Comparison of ENCODE assay signal across 20 cellular contexts in genomic region chr6:31865205-31866118, GRCh38. TPM values are rescaled to one million over a fixed set of nuclear protein-coding genes. Genes with fewer than 3 reads are reported as not detected.
DNase-seq lines count a peak whose midpoint lies in the region; ATAC-seq, FAIRE-seq and TF ChIP-seq lines count a peak whose summit lies in the region.
"Had no signal": no experiment of that assay in that cellular context is flagged by ENCODE, and none has a peak within 500 bp of the region (broad histone marks: within the 10 kb centered on the region; RNA-seq: fewer than 3 reads in every experiment).

No MANE protein-coding gene starts in this region.

- no peak for DNase-seq in CD4-positive, alpha-beta T cell
- DNase-seq in HuH-7 (ENCODE audit: low spot score) (peak; percentile 74), K562 (ENCODE audit: extremely low read depth in 1 of 4, low spot score in 3 of 4) (no peak), neural crest cell (ENCODE audit: low read depth, low spot score) (no peak), brain microvascular endothelial cell (no peak), NCI-H510A (lab: John Stamatoyannopoulos, UW) (no peak)
- DNase-seq: activated naive CD8-positive, alpha-beta T cell treated with anti-CD3 and anti-CD28 coated beads, Interleukin-2, amount 10 ng/mL, durations not matched to agents 7 days and 5 days; cerebellar nuclear complex; foreskin fibroblast; naive thymus-derived CD8-positive, alpha-beta T cell; NCI-H2081 treated with DMSO at 0.1 percent for 48 hours; NCI-H748 treated with DMSO at 0.1 percent for 48 hours; retina had no signal

- H3K4me3 ChIP-seq in K562 (no peak overlapping the region), brain microvascular endothelial cell (ENCODE audit: low read depth, low read length) (no peak overlapping the region)
- H3K4me3 ChIP-seq: lung, thoracic aorta had no signal

- no peak for ATAC-seq in CD4-positive, alpha-beta T cell (ENCODE audit: poor library complexity)
- ATAC-seq in K562 (no peak), HG03039 (IDR thresholded peaks at IDR 0.05; ENCODE audit: unreplicated experiment) (no peak), HG03442 (IDR thresholded peaks at IDR 0.05; ENCODE audit: unreplicated experiment) (no peak)
- ATAC-seq: activated CD4-positive, CD25-positive, alpha-beta regulatory T cell treated with anti-CD3 and anti-CD28 coated beads, Interleukin-2, amount 50 U/mL, for 24 hours; naive thymus-derived CD8-positive, alpha-beta T cell had no signal

- in situ Hi-C loops in K562 (cut with MboI): no loop called here
- in situ Hi-C loops in brain microvascular endothelial cell (cut with HindIII; ENCODE audit: low pct_ligation_motif_present, low sequenced_read_pairs): no loop called here

- TF ChIP-seq EP300 in K562 (IDR thresholded peaks at IDR 0.05; ENCODE audit: low read length): no peak

- no peaks in the 10 kb centered on the region for H3K9me3 ChIP-seq in CD4-positive, alpha-beta T cell (ENCODE audit: control insufficient read depth, low read length)
- no peaks in the 10 kb centered on the region for H3K9me3 ChIP-seq in K562 (replicated peaks; ENCODE audit: control insufficient read depth, insufficient read depth, low read depth, low read length)
- H3K9me3 ChIP-seq: thoracic aorta had no signal

- TF ChIP-seq RAD21 in K562 (CRISPR knock-in tag; conservative IDR thresholded peaks at IDR 0.05 in 1 of 2, IDR thresholded peaks at IDR 0.05 in 1 of 2): no peak

- peak overlapping the region in 1 of 2 experiments; percentile 74; a peak in 2 of 4 replicates for H3K9ac ChIP-seq in K562 (ENCODE audit: insufficient read depth in 1 of 2, low read depth in 2 of 2, low read length in 2 of 2)

- peak overlapping the region; percentile 34 for H3K4me3 Mint-ChIP-seq in CD4-positive, alpha-beta T cell
- H3K4me3 Mint-ChIP-seq in neural crest cell: peak overlapping the region; percentile 97

- no peaks in the 10 kb centered on the region for H3K27me3 Mint-ChIP-seq in CD4-positive, alpha-beta T cell
- no peaks in the 10 kb centered on the region for H3K27me3 Mint-ChIP-seq in neural crest cell (ENCODE audit: low read depth)
- H3K27me3 Mint-ChIP-seq: naive thymus-derived CD8-positive, alpha-beta T cell had no signal

- no peaks in the 10 kb centered on the region for H4K20me1 ChIP-seq in K562 (replicated peaks; ENCODE audit: control insufficient read depth, insufficient read depth, low read length)

- POLR2A ChIA-PET in CD4-positive, alpha-beta T cell (lab: Charles Lee): interaction anchor here (1.4 kb wide), 1 partner anchor 324 kb away, joined by 5 read pairs; the partner anchor contains the start of gene DDX39B
- POLR2A ChIA-PET in K562 (lab: Yijun Ruan, JAX): interaction anchor here (0.6 to 4.3 kb wide), 11 partner anchors 10 to 365 kb away, joined by 3 to 123 read pairs (median 4); partner anchors contain the start of genes ABHD16A, BAG6, CSNK2B and GPANK1

- no peak for FAIRE-seq in K562 (lab: Jason Lieb, UNC)

- TF ChIP-seq CTCF in CD4-positive, alpha-beta T cell (IDR thresholded peaks at IDR 0.05): no peak
- no peak for TF ChIP-seq CTCF in K562 (IDR thresholded peaks at IDR 0.05 in 2 of 3, conservative IDR thresholded peaks at IDR 0.05 in 1 of 3; ENCODE audit: insufficient read depth in 2 of 3, low read depth in 1 of 3, low read length in 3 of 3)
- no peak for TF ChIP-seq CTCF in neural crest cell (conservative IDR thresholded peaks at IDR 0.05)
- no peak for TF ChIP-seq CTCF in brain microvascular endothelial cell (IDR thresholded peaks at IDR 0.05; ENCODE audit: low read depth, low read length, missing control alignments)

- no peak overlapping the region for H3K27ac ChIP-seq in CD4-positive, alpha-beta T cell (ENCODE audit: low read depth, low read length)
- H3K27ac ChIP-seq in K562 (ENCODE audit: extremely low read depth, low read depth, low read length) (no peak overlapping the region), brain microvascular endothelial cell (no peak overlapping the region)
- H3K27ac ChIP-seq: thoracic aorta had no signal

- peaks cover 24% of the 10 kb centered on the region for H3K79me2 ChIP-seq in K562 (ENCODE audit: control insufficient read depth, insufficient read depth, low read length)

- peaks cover 3% of the 10 kb centered on the region for H3K9me1 ChIP-seq in K562 (ENCODE audit: control insufficient read depth, insufficient read depth, low read length)

- intact Hi-C loops in CD4-positive, alpha-beta T cell (cut with DNase I, micrococcal nuclease): loop anchor here in 1 of 2 experiments (10.0 kb wide), 1 partner anchor 1429 kb away; the partner anchor contains the start of gene RGL2
- intact Hi-C loops in K562 (cut with micrococcal nuclease): no loop called here

- CTCF ChIA-PET in CD4-positive, alpha-beta T cell (lab: Charles Lee): interaction anchor here (1.3 to 1.6 kb wide), 2 partner anchors 23 to 136 kb away, joined by 3 to 4 read pairs; no protein-coding TSS in a partner anchor
- CTCF ChIA-PET in K562 (lab: Yijun Ruan, JAX; ENCODE audit: low intra/inter-chr PET ratio): interaction anchor here (0.6 kb wide), 1 partner anchor 66 kb away, joined by 3 read pairs; no protein-coding TSS in a partner anchor

- TF ChIP-seq POLR2A in K562 (conservative IDR thresholded peaks at IDR 0.05): no peak

- peaks cover 13 to 48% of the 10 kb centered on the region in 2 experiments; a peak in 4 of 5 replicates for H3K4me1 ChIP-seq in K562 (replicated peaks in 1 of 2; ENCODE audit: control insufficient read depth in 2 of 2, insufficient read depth in 2 of 2, low read length in 2 of 2)

- no peak overlapping the region for H3K27ac Mint-ChIP-seq in CD4-positive, alpha-beta T cell
- H3K27ac Mint-ChIP-seq in neural crest cell (ENCODE audit: unreplicated experiment): no peak overlapping the region
- H3K27ac Mint-ChIP-seq: activated naive CD8-positive, alpha-beta T cell treated with anti-CD3 and anti-CD28 coated beads, Interleukin-2, amount 10 ng/mL, durations not matched to agents 7 days and 5 days had no signal

- H2AFZ ChIP-seq in K562 (ENCODE audit: low read depth, low read length): no peak overlapping the region

- H3K4me1 Mint-ChIP-seq in CD4-positive, alpha-beta T cell (ENCODE audit: low read depth): peaks cover 28% of the 10 kb centered on the region
- peaks cover 37% of the 10 kb centered on the region for H3K4me1 Mint-ChIP-seq in neural crest cell

- no TSS peak for BruUV-seq in K562 (replicated peaks; lab: Mats Ljungman, UMichigan)

- H3K27me3 ChIP-seq in CD4-positive, alpha-beta T cell (ENCODE audit: control insufficient read depth, insufficient read depth, low read length): no peaks in the 10 kb centered on the region
- peaks cover 0 to 4% of the 10 kb centered on the region in 2 experiments; a peak in 2 of 5 replicates for H3K27me3 ChIP-seq in K562 (ENCODE audit: control insufficient read depth in 2 of 2, insufficient read depth in 2 of 2, low read length in 2 of 2)
- no peaks in the 10 kb centered on the region for H3K27me3 ChIP-seq in brain microvascular endothelial cell (replicated peaks)

- no peak overlapping the region for H3K4me2 ChIP-seq in K562 (ENCODE audit: insufficient read depth, low read length)

- 64% methylated on average over 21 of the region's 21 CpGs for WGBS in K562 (ENCODE audit: insufficient coverage, low coverage, missing lambda C conversion rate)

- H3K36me3 ChIP-seq in K562 (ENCODE audit: control insufficient read depth, insufficient read depth, low read length): peaks cover 25% of the 10 kb centered on the region; the same call in 2 of the 3 replicates
- peaks cover 5% of the 10 kb centered on the region for H3K36me3 ChIP-seq in brain microvascular endothelial cell (replicated peaks)
- H3K36me3 ChIP-seq: thoracic aorta had no signal

- peaks cover 15% of the 10 kb centered on the region for H3K36me3 Mint-ChIP-seq in CD4-positive, alpha-beta T cell (ENCODE audit: low read depth)
- peaks cover 3% of the 10 kb centered on the region for H3K36me3 Mint-ChIP-seq in neural crest cell (ENCODE audit: low read depth)
- H3K36me3 Mint-ChIP-seq: activated naive CD8-positive, alpha-beta T cell treated with anti-CD3 and anti-CD28 coated beads, Interleukin-2, amount 10 ng/mL, durations not matched to agents 7 days and 5 days; naive thymus-derived CD8-positive, alpha-beta T cell had no signal

- H3K9me3 Mint-ChIP-seq in CD4-positive, alpha-beta T cell: no peaks in the 10 kb centered on the region
- no peaks in the 10 kb centered on the region for H3K9me3 Mint-ChIP-seq in neural crest cell
- H3K9me3 Mint-ChIP-seq: activated naive CD8-positive, alpha-beta T cell treated with anti-CD3 and anti-CD28 coated beads, Interleukin-2, amount 10 ng/mL, durations not matched to agents 7 days and 5 days; naive thymus-derived CD8-positive, alpha-beta T cell had no signal

RNA-seq across cellular contexts. Expression of gene NEU1, which starts 2.8 kb away (rescaled TPM):
- 10 to 100 TPM; 19.7 to 21.1 TPM for total RNA-seq in CD4-positive, alpha-beta T cell
- total RNA-seq in K562 (2011; cell fraction: chromatin; rRNA removed; ENCODE audit: low replicate concordance): 67.7 and 179 TPM in 2 replicates
- 199 and 231 TPM in 2 replicates for total RNA-seq in K562 (2011; cell fraction: nucleolus; rRNA removed)
- 148 and 162 TPM in 2 replicates for total RNA-seq in K562 (2011; cell fraction: nucleoplasm; rRNA removed)
- total RNA-seq in K562 (2014; rRNA removed) (50.3 and 54.0 TPM in 2 replicates), K562 (2014; rRNA removed; fragmentation: Illumina TruSeq; extraction: Trizol) (30.9 and 33.6 TPM in 2 replicates), K562 (2015; rRNA removed; fragmentation: Illumina TruSeq; extraction: Trizol) (63.9 and 64.3 TPM in 2 replicates), K562 (2021) (44.8 and 51.0 TPM in 2 replicates), neural crest cell (46.3 and 49.9 TPM in 2 replicates)
- polyA plus RNA-seq in K562 (2011; rRNA removed) (67.8 and 79.4 TPM in 2 replicates), K562 (2014; fragmentation: Illumina TruSeq; extraction: Trizol) (53.4 and 60.3 TPM in 2 replicates), K562 (2014; fragmentation: Nextera tagmentation; extraction: Ambion mirVana) (10 to 100 TPM; 14.8 to 20.6 TPM), K562 (2014; rRNA removed) (51.5 and 51.9 TPM in 2 replicates)
- polyA plus RNA-seq in K562 (2011; cell fraction: cytosol; rRNA removed): 96.7 and 120 TPM in 2 replicates
- 72.0 and 94.4 TPM in 2 replicates for polyA plus RNA-seq in K562 (2011; cell fraction: nucleus; rRNA removed)
- polyA plus RNA-seq in K562 (2012): 72.5 and 193 TPM in 2 replicates
- 39.7 and 44.9 TPM in 2 replicates for polyA minus RNA-seq in K562 (2011; rRNA and poly(A)+ RNA removed)
- 32.9 and 34.4 TPM in 2 replicates for polyA minus RNA-seq in K562 (2011; cell fraction: cytosol; rRNA and poly(A)+ RNA removed)
- polyA minus RNA-seq in K562 (2011; cell fraction: nucleus; rRNA and poly(A)+ RNA removed): 21.7 and 26.9 TPM in 2 replicates

RNA-seq across cellular contexts. Expression of gene SLC44A4, which starts 13.3 kb away (rescaled TPM):
- total RNA-seq in CD4-positive, alpha-beta T cell: under 1 TPM in 1 of 2 experiments, not detected in 1; 0.20 TPM
- total RNA-seq in K562 (2011; cell fraction: chromatin; rRNA removed; ENCODE audit: low replicate concordance): 13.6 and 22.5 TPM in 2 replicates
- total RNA-seq in K562 (2011; cell fraction: nucleolus; rRNA removed): 16.0 and 16.6 TPM in 2 replicates
- 10.0 and 15.2 TPM in 2 replicates for total RNA-seq in K562 (2011; cell fraction: nucleoplasm; rRNA removed)
- 7.9 and 9.8 TPM in 2 replicates for total RNA-seq in K562 (2014; rRNA removed)
- total RNA-seq in K562 (2014; rRNA removed; fragmentation: Illumina TruSeq; extraction: Trizol): 7.3 and 10.3 TPM in 2 replicates
- 9.2 and 11.2 TPM in 2 replicates for total RNA-seq in K562 (2015; rRNA removed; fragmentation: Illumina TruSeq; extraction: Trizol)
- total RNA-seq in K562 (2021): 13.6 and 18.6 TPM in 2 replicates
- polyA plus RNA-seq in K562 (2011; rRNA removed): 11.2 and 13.0 TPM in 2 replicates
- 9.9 and 10.0 TPM in 2 replicates for polyA plus RNA-seq in K562 (2011; cell fraction: cytosol; rRNA removed)
- polyA plus RNA-seq in K562 (2011; cell fraction: nucleus; rRNA removed): 15.2 and 17.2 TPM in 2 replicates
- polyA plus RNA-seq in K562 (2012): 10.3 and 17.3 TPM in 2 replicates
- polyA plus RNA-seq in K562 (2014; fragmentation: Illumina TruSeq; extraction: Trizol): 12.1 and 13.0 TPM in 2 replicates
- 10 to 100 TPM in 1 of 2 experiments, 1 to 10 TPM in 1; 9.0 to 12.8 TPM for polyA plus RNA-seq in K562 (2014; fragmentation: Nextera tagmentation; extraction: Ambion mirVana)
- 13.6 TPM in 2 replicates for polyA plus RNA-seq in K562 (2014; rRNA removed)
- 2.9 and 3.4 TPM in 2 replicates for polyA minus RNA-seq in K562 (2011; rRNA and poly(A)+ RNA removed)
- 1.4 and 4.3 TPM in 2 replicates for polyA minus RNA-seq in K562 (2011; cell fraction: cytosol; rRNA and poly(A)+ RNA removed)
- 4.2 and 5.8 TPM in 2 replicates for polyA minus RNA-seq in K562 (2011; cell fraction: nucleus; rRNA and poly(A)+ RNA removed)
- 0.32 and 0.84 TPM in 2 replicates for total RNA-seq in neural crest cell
- total RNA-seq: activated naive CD8-positive, alpha-beta T cell treated with anti-CD3 and anti-CD28 coated beads, Interleukin-2, amount 10 ng/mL, durations not matched to agents 7 days and 5 days; MCF 10A; naive thymus-derived CD8-positive, alpha-beta T cell; T-helper 1 cell treated with Interleukin-12 subunit alpha and Interleukin-12 subunit beta and Interleukin-4 antibody, amounts not matched to agents 30 ng/mL and 1 ng/mL, for 36 hours had no signal
- polyA plus RNA-seq: naive thymus-derived CD8-positive, alpha-beta T cell had no signal

RNA-seq across cellular contexts. Expression of gene EHMT2, which starts 32.0 kb away (rescaled TPM):
- total RNA-seq in CD4-positive, alpha-beta T cell: 10 to 100 TPM; 36.3 to 36.6 TPM
- 69.0 and 119 TPM in 2 replicates for total RNA-seq in K562 (2011; cell fraction: chromatin; rRNA removed; ENCODE audit: low replicate concordance)
- total RNA-seq in K562 (2011; cell fraction: nucleolus; rRNA removed): 74.9 and 75.4 TPM in 2 replicates
- 62.5 and 71.7 TPM in 2 replicates for total RNA-seq in K562 (2011; cell fraction: nucleoplasm; rRNA removed)
- total RNA-seq in K562 (2014; rRNA removed) (42.0 and 61.8 TPM in 2 replicates), K562 (2014; rRNA removed; fragmentation: Illumina TruSeq; extraction: Trizol) (16.5 and 24.5 TPM in 2 replicates), K562 (2015; rRNA removed; fragmentation: Illumina TruSeq; extraction: Trizol) (38.5 and 42.9 TPM in 2 replicates), K562 (2021) (61.7 and 63.8 TPM in 2 replicates), neural crest cell (202 and 205 TPM in 2 replicates)
- polyA plus RNA-seq in K562 (2011; rRNA removed) (29.1 and 49.4 TPM in 2 replicates), K562 (2014; fragmentation: Illumina TruSeq; extraction: Trizol) (56.5 and 61.4 TPM in 2 replicates), K562 (2014; fragmentation: Nextera tagmentation; extraction: Ambion mirVana) (1 to 10 TPM; 2.1 to 4.1 TPM), K562 (2014; rRNA removed) (41.2 and 44.9 TPM in 2 replicates)
- 39.1 and 46.6 TPM in 2 replicates for polyA plus RNA-seq in K562 (2011; cell fraction: cytosol; rRNA removed)
- 121 and 148 TPM in 2 replicates for polyA plus RNA-seq in K562 (2011; cell fraction: nucleus; rRNA removed)
- polyA plus RNA-seq in K562 (2012): 70.5 and 80.9 TPM in 2 replicates
- 31.6 and 42.3 TPM in 2 replicates for polyA minus RNA-seq in K562 (2011; rRNA and poly(A)+ RNA removed)
- polyA minus RNA-seq in K562 (2011; cell fraction: cytosol; rRNA and poly(A)+ RNA removed): 38.8 and 54.2 TPM in 2 replicates
- 16.0 and 25.3 TPM in 2 replicates for polyA minus RNA-seq in K562 (2011; cell fraction: nucleus; rRNA and poly(A)+ RNA removed)

RNA-seq across cellular contexts. Expression of gene ZBTB12, which starts 36.4 kb away (rescaled TPM):
- under 1 TPM; 0.28 to 0.33 TPM for total RNA-seq in CD4-positive, alpha-beta T cell
- total RNA-seq in K562 (2011; cell fraction: chromatin; rRNA removed; ENCODE audit: low replicate concordance): 2.2 and 5.9 TPM in 2 replicates
- total RNA-seq in K562 (2011; cell fraction: nucleolus; rRNA removed): 6.8 and 7.0 TPM in 2 replicates
- total RNA-seq in K562 (2011; cell fraction: nucleoplasm; rRNA removed): 2.7 and 2.9 TPM in 2 replicates
- 4.6 and 9.6 TPM in 2 replicates for total RNA-seq in K562 (2014; rRNA removed)
- 1.4 and 1.9 TPM in 2 replicates for total RNA-seq in K562 (2014; rRNA removed; fragmentation: Illumina TruSeq; extraction: Trizol)
- total RNA-seq in K562 (2015; rRNA removed; fragmentation: Illumina TruSeq; extraction: Trizol): 6.3 and 7.0 TPM in 2 replicates
- 9.9 and 12.4 TPM in 2 replicates for total RNA-seq in K562 (2021)
- 2.6 and 4.1 TPM in 2 replicates for polyA plus RNA-seq in K562 (2011; rRNA removed)
- 4.1 and 8.1 TPM in 2 replicates for polyA plus RNA-seq in K562 (2011; cell fraction: cytosol; rRNA removed)
- polyA plus RNA-seq in K562 (2011; cell fraction: nucleus; rRNA removed): 3.8 and 4.9 TPM in 2 replicates
- 15.0 and 15.4 TPM in 2 replicates for polyA plus RNA-seq in K562 (2012)
- 7.0 and 12.4 TPM in 2 replicates for polyA plus RNA-seq in K562 (2014; fragmentation: Illumina TruSeq; extraction: Trizol)
- under 1 TPM in 1 of 2 experiments, not detected in 1; 0.03 TPM for polyA plus RNA-seq in K562 (2014; fragmentation: Nextera tagmentation; extraction: Ambion mirVana)
- 9.1 and 10.4 TPM in 2 replicates for polyA plus RNA-seq in K562 (2014; rRNA removed)
- 2.7 and 3.1 TPM in 2 replicates for polyA minus RNA-seq in K562 (2011; rRNA and poly(A)+ RNA removed)
- polyA minus RNA-seq in K562 (2011; cell fraction: cytosol; rRNA and poly(A)+ RNA removed): 6.1 and 6.5 TPM in 2 replicates
- polyA minus RNA-seq in K562 (2011; cell fraction: nucleus; rRNA and poly(A)+ RNA removed): 5.0 and 8.6 TPM in 2 replicates
- 60.8 and 61.1 TPM in 2 replicates for total RNA-seq in neural crest cell
- polyA plus RNA-seq: naive thymus-derived CD8-positive, alpha-beta T cell had no signal

RNA-seq across cellular contexts. Expression of gene HSPA1B, which starts 37.9 kb away (rescaled TPM):
- total RNA-seq in CD4-positive, alpha-beta T cell: 1 to 10 TPM; 8.3 to 9.8 TPM
- total RNA-seq in K562 (2011; cell fraction: chromatin; rRNA removed; ENCODE audit: low replicate concordance): 76.7 and 167 TPM in 2 replicates
- 343 and 450 TPM in 2 replicates for total RNA-seq in K562 (2011; cell fraction: nucleolus; rRNA removed)
- total RNA-seq in K562 (2011; cell fraction: nucleoplasm; rRNA removed): 165 and 255 TPM in 2 replicates
- total RNA-seq in K562 (2014; rRNA removed): 197 and 320 TPM in 2 replicates
- 24.2 and 51.2 TPM in 2 replicates for total RNA-seq in K562 (2014; rRNA removed; fragmentation: Illumina TruSeq; extraction: Trizol)
- 164 and 185 TPM in 2 replicates for total RNA-seq in K562 (2015; rRNA removed; fragmentation: Illumina TruSeq; extraction: Trizol)
- 227 and 299 TPM in 2 replicates for total RNA-seq in K562 (2021)
- polyA plus RNA-seq in K562 (2011; rRNA removed): 35.3 and 91.9 TPM in 2 replicates
- polyA plus RNA-seq in K562 (2011; cell fraction: cytosol; rRNA removed): 65.1 and 127 TPM in 2 replicates
- 111 and 176 TPM in 2 replicates for polyA plus RNA-seq in K562 (2011; cell fraction: nucleus; rRNA removed)
- polyA plus RNA-seq in K562 (2012): 222 and 255 TPM in 2 replicates
- polyA plus RNA-seq in K562 (2014; fragmentation: Illumina TruSeq; extraction: Trizol): 49.0 and 89.3 TPM in 2 replicates
- polyA plus RNA-seq in K562 (2014; fragmentation: Nextera tagmentation; extraction: Ambion mirVana): under 1 TPM; 0.27 to 0.62 TPM
- 81.7 and 86.4 TPM in 2 replicates for polyA plus RNA-seq in K562 (2014; rRNA removed)
- polyA minus RNA-seq in K562 (2011; rRNA and poly(A)+ RNA removed): 85.7 and 121 TPM in 2 replicates
- polyA minus RNA-seq in K562 (2011; cell fraction: cytosol; rRNA and poly(A)+ RNA removed): 213 and 255 TPM in 2 replicates
- polyA minus RNA-seq in K562 (2011; cell fraction: nucleus; rRNA and poly(A)+ RNA removed): 72.7 and 209 TPM in 2 replicates
- 78.5 and 82.5 TPM in 2 replicates for total RNA-seq in neural crest cell
